In genomic region chr1:190849346-190849745, GRCh38 we compare ENCODE assay signal across 1 cellular context.
TF ChIP-seq lines count a peak whose summit lies in the region.

No MANE protein-coding gene starts in this region.

TF ChIP-seq in GM23338, 12 proteins besides CTCF, POLR2A, EP300 and RAD21 (continued from another document):
- no peak for TF ChIP-seq ZNF462 (CRISPR knock-in tag; IDR thresholded peaks at IDR 0.05)
- no peak for TF ChIP-seq EZH2phosphoT487 (IDR thresholded peaks at IDR 0.05; ENCODE audit: unreplicated experiment)
- TF ChIP-seq, protein P1, sequence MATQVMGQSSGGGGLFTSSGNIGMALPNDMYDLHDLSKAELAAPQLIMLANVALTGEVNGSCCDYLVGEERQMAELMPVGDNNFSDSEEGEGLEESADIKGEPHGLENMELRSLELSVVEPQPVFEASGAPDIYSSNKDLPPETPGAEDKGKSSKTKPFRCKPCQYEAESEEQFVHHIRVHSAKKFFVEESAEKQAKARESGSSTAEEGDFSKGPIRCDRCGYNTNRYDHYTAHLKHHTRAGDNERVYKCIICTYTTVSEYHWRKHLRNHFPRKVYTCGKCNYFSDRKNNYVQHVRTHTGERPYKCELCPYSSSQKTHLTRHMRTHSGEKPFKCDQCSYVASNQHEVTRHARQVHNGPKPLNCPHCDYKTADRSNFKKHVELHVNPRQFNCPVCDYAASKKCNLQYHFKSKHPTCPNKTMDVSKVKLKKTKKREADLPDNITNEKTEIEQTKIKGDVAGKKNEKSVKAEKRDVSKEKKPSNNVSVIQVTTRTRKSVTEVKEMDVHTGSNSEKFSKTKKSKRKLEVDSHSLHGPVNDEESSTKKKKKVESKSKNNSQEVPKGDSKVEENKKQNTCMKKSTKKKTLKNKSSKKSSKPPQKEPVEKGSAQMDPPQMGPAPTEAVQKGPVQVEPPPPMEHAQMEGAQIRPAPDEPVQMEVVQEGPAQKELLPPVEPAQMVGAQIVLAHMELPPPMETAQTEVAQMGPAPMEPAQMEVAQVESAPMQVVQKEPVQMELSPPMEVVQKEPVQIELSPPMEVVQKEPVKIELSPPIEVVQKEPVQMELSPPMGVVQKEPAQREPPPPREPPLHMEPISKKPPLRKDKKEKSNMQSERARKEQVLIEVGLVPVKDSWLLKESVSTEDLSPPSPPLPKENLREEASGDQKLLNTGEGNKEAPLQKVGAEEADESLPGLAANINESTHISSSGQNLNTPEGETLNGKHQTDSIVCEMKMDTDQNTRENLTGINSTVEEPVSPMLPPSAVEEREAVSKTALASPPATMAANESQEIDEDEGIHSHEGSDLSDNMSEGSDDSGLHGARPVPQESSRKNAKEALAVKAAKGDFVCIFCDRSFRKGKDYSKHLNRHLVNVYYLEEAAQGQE (IDR thresholded peaks at IDR 0.05; ENCODE audit: unreplicated experiment) = no peak
- no peak for TF ChIP-seq JUNB (IDR thresholded peaks at IDR 0.05; ENCODE audit: unreplicated experiment)
- no peak for TF ChIP-seq EZH2 (IDR thresholded peaks at IDR 0.05; ENCODE audit: low read depth, unreplicated experiment)
- no peak for TF ChIP-seq ZNF114 (CRISPR knock-in tag; IDR thresholded peaks at IDR 0.05)
TF ChIP-seq in GM23338: peak in this region for 0.
